Comparison of ENCODE assay signal across 8 cellular contexts in the genomic region with DNA sequence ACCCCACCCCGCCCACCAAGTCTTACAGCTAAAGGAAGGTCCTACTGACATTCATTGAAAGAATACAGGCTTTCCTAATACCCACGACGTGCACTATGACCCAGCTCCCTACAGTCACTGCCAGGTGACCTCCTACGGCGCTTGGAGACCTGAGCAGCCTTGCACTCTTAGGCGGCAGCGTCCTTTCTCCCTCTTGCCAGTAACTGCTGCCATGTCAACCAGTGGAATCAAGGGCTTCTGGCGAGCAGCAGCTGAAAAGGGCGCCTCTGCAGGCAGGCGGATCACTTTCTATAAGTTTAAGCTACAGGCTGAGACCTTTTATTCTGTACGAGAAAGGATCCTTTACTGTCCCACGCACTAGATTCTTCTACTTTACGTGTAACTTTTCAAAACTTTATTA. TPM values are rescaled to one million over a fixed set of nuclear protein-coding genes. Genes with fewer than 3 reads are reported as not detected.
DNase-seq lines count a peak whose midpoint lies in the region; ATAC-seq and TF ChIP-seq lines count a peak whose summit lies in the region.

No MANE protein-coding gene starts in this region.

- peaks cover 18 to 47% of the 10 kb centered on the region in 2 donors for H3K27me3 Mint-ChIP-seq in CD8-positive, alpha-beta memory T cell

- peaks cover 20 to 32% (median 27%) of the 10 kb centered on the region in 3 donors for H3K4me1 Mint-ChIP-seq in CD8-positive, alpha-beta memory T cell

- no peak overlapping the region for H3K27ac Mint-ChIP-seq in CD8-positive, alpha-beta memory T cell

- peaks cover 22% of the 10 kb centered on the region for H3K4me1 ChIP-seq in CD8-positive, alpha-beta memory T cell (ENCODE audit: insufficient read depth, low read length)
- peaks cover 49% of the 10 kb centered on the region for H3K4me1 ChIP-seq in osteoblast (ENCODE audit: insufficient read depth, low read length)

- TF ChIP-seq CTCF in WERI-Rb-1 (IDR thresholded peaks at IDR 0.05; ENCODE audit: low read depth, low read length), result peak; percentile 37
- TF ChIP-seq CTCF in fibroblast of villous mesenchyme (IDR thresholded peaks at IDR 0.05; ENCODE audit: insufficient read depth, low read depth, low read length), result peak; percentile 42
- TF ChIP-seq CTCF in osteoblast (IDR thresholded peaks at IDR 0.05; ENCODE audit: extremely low read depth, low read depth, low read length), result peak; percentile 51

- peak; percentile 16 for ATAC-seq in HG03025 (IDR thresholded peaks at IDR 0.05; ENCODE audit: low FRiP score, unreplicated experiment)
- no peak for ATAC-seq in GM18505 (IDR thresholded peaks at IDR 0.05; ENCODE audit: unreplicated experiment)
- ATAC-seq in esophagus mucosa, result no peak

- peak overlapping the region; percentile 93 for H3K4me2 ChIP-seq in osteoblast (ENCODE audit: insufficient read depth, low read length)

- TF ChIP-seq POLR2A in GM18505 (IDR thresholded peaks at IDR 0.05; ENCODE audit: borderline replicate concordance, extremely low read depth, insufficient read depth, insufficient read length), result no peak

- peak overlapping the region; percentile 94 for H2AFZ ChIP-seq in osteoblast (ENCODE audit: low read length)

- peaks cover 27% of the 10 kb centered on the region for H3K79me2 ChIP-seq in osteoblast (ENCODE audit: insufficient read depth, low read length)

- no peaks in the 10 kb centered on the region for H3K9me3 Mint-ChIP-seq in CD8-positive, alpha-beta memory T cell

- DNase-seq in CD8-positive, alpha-beta memory T cell, result no peak
- peak; percentile 41 for DNase-seq in WERI-Rb-1
- peak; percentile 34 for DNase-seq in fibroblast of villous mesenchyme (ENCODE audit: low read depth)
- DNase-seq in osteoblast (ENCODE audit: insufficient read length, low spot score, missing footprints), result peak; percentile 72
- no peak for DNase-seq in NCI-H128 (lab: John Stamatoyannopoulos, UW; ENCODE audit: unreplicated experiment)

- H3K27ac ChIP-seq in CD8-positive, alpha-beta memory T cell (ENCODE audit: low read depth, low read length), result no peak overlapping the region
- no peak overlapping the region for H3K27ac ChIP-seq in WERI-Rb-1
- peak overlapping the region; percentile 20 for H3K27ac ChIP-seq in osteoblast (ENCODE audit: low read depth, low read length)

- POLR2A ChIA-PET in CD8-positive, alpha-beta memory T cell (lab: Charles Lee), result no interaction called here

- no peaks in the 10 kb centered on the region for H3K9me3 ChIP-seq in CD8-positive, alpha-beta memory T cell (ENCODE audit: low read length)
- H3K9me3 ChIP-seq in WERI-Rb-1 (ENCODE audit: severe bottlenecking) (no peaks in the 10 kb centered on the region), osteoblast (ENCODE audit: low read depth, low read length) (no peaks in the 10 kb centered on the region)

- H3K36me3 ChIP-seq in CD8-positive, alpha-beta memory T cell (ENCODE audit: insufficient read depth, low read length), result no peaks in the 10 kb centered on the region
- H3K36me3 ChIP-seq in WERI-Rb-1, result no peaks in the 10 kb centered on the region
- H3K36me3 ChIP-seq in osteoblast (ENCODE audit: insufficient read depth, low read length), result no peaks in the 10 kb centered on the region

- H3K36me3 Mint-ChIP-seq in CD8-positive, alpha-beta memory T cell, result peaks cover 0 to 1% (median 0%) of the 10 kb centered on the region in 3 donors

- peaks cover 9% of the 10 kb centered on the region for H3K27me3 ChIP-seq in CD8-positive, alpha-beta memory T cell (ENCODE audit: insufficient read depth, low read length, poor library complexity, severe bottlenecking)
- no peaks in the 10 kb centered on the region for H3K27me3 ChIP-seq in WERI-Rb-1 (ENCODE audit: insufficient read depth, low read depth, severe bottlenecking)
- no peaks in the 10 kb centered on the region for H3K27me3 ChIP-seq in osteoblast (ENCODE audit: insufficient read depth, low read length)

- H4K20me1 ChIP-seq in osteoblast (ENCODE audit: insufficient read depth, low read length), result no peaks in the 10 kb centered on the region

- no peak overlapping the region for H3K4me3 ChIP-seq in CD8-positive, alpha-beta memory T cell (ENCODE audit: low read length)
- H3K4me3 ChIP-seq in WERI-Rb-1 (ENCODE audit: low read depth, low read length) (peak overlapping the region; percentile 69), fibroblast of villous mesenchyme (ENCODE audit: low read depth, low read length) (peak overlapping the region; percentile 67), osteoblast (ENCODE audit: insufficient read depth, low read length) (peak overlapping the region; percentile 83)

- CTCF ChIA-PET in CD8-positive, alpha-beta memory T cell (lab: Charles Lee), result interaction anchor here (2.6 to 3.8 kb wide), 2 partner anchors 18 to 96 kb away, joined by 7 to 13 read pairs; no protein-coding TSS in a partner anchor

- peak overlapping the region in 6 of 7 donors; percentile 26 to 87 (median 78) for H3K4me3 Mint-ChIP-seq in CD8-positive, alpha-beta memory T cell

RNA-seq across cellular contexts. Expression of a gene that starts 2.0 kb away (rescaled TPM):
- total RNA-seq in CD8-positive, alpha-beta memory T cell, result 1 to 10 TPM; 5.1 to 5.8 TPM
- polyA plus RNA-seq in CD8-positive, alpha-beta memory T cell, result 0.07 TPM
- total RNA-seq in fibroblast of villous mesenchyme, result 16.1 and 18.6 TPM in 2 replicates
- 29.0 and 56.0 TPM in 2 replicates for total RNA-seq in osteoblast
- total RNA-seq in esophagus mucosa, result 10.0 TPM

Comparison
In these comparisons a context has a peak if more than half of its experiments do, and no peak if none do; other contexts are left out.
1. DNase-seq: peak in WERI-Rb-1 (single experiment), fibroblast of villous mesenchyme (single experiment) and osteoblast (single experiment); none in CD8-positive, alpha-beta memory T cell (0 of 5) and NCI-H128 (single experiment).
2. Peak in every context shown above with its lines, with median percentiles within 50 percentile points of each other: CTCF ChIP-seq.